10 cellular contexts compared by ENCODE assay signal in the genomic region with DNA sequence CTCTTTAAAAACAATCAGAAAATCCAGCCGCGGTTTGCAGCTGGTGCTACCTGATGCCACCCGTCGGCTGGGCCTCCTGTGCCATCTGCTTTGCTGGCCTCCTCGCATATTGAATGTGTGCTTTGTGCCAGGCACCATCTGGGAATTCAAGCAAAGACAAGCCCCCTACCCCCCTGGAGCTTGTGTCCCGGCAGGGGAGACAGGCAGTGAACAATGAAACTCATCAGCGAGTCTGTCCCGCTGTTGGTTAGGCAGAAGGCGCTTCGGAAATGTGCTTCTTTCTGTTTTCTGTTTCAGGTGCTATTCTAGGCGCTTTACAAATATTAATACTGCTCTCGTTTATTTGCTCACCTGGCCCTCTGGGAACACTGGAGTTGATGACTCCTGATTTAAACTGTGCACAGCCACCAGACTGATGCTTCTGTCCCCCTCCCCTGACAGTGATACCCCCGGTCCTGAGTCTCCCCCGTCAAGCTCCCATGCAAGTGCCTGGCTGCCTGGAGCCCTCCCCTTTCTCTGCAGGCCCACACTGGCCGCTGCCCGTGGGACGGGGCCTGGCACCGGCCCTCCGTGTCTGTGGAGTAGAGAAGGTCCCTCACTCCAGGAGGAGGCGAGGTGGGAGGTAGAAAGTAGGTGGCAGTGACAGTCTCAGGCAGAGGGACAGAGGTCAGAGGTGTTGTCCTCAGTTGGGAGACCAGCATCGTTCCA.
DNase-seq lines count a peak whose midpoint lies in the region; ATAC-seq and TF ChIP-seq lines count a peak whose summit lies in the region.
"Had no signal": no experiment of that assay in that cellular context is flagged by ENCODE, and none has a peak within 500 bp of the region (broad histone marks: within the 10 kb centered on the region; RNA-seq: fewer than 3 reads in every experiment).

No MANE protein-coding gene starts in this region.

- 84 to 86% methylated on average over 21 of the region's 21 CpGs for WGBS in tibial nerve, 2 donors

- TF ChIP-seq CTCF in dorsolateral prefrontal cortex (IDR thresholded peaks at IDR 0.05 in 54 of 56, conservative IDR thresholded peaks at IDR 0.05 in 2 of 56; ENCODE audit: low read depth in 1 of 56, partially characterized antibody in 56 of 56) (no peak), tibial nerve (IDR thresholded peaks at IDR 0.05) (no peak)

- H3K27ac ChIP-seq in dorsolateral prefrontal cortex (peak overlapping the region in 31 of 59 donors; percentile 1 to 64 (median 38)), tibial nerve (peak overlapping the region in 1 of 4 donors; percentile 74)

- peaks cover 0 to 34% (median 0%) of the 10 kb centered on the region in 3 donors for H3K36me3 ChIP-seq in tibial nerve

- ATAC-seq in GM21367 (IDR thresholded peaks at IDR 0.05; ENCODE audit: unreplicated experiment) (peak; percentile 51), Right ventricle myocardium superior (ENCODE audit: poor library complexity) (no peak)

- no peak for TF ChIP-seq EP300 in tibial nerve (IDR thresholded peaks at IDR 0.05)

- intact Hi-C loops in dorsolateral prefrontal cortex (cut with DNase I): no loop called here
- intact Hi-C loops in Right ventricle myocardium superior (cut with DNase I): no loop called here

- no peaks in the 10 kb centered on the region for H3K9me3 ChIP-seq in tibial nerve

- DNase-seq in D341Med (ENCODE audit: low spot score) (peak; percentile 57), NCI-H1694 treated with DMSO at 0.1 percent for 48 hours (lab: John Stamatoyannopoulos, UW) (peak; percentile 95), dorsolateral prefrontal cortex (no peak), Right ventricle myocardium superior (no peak), CD1c-positive myeloid dendritic cell (ENCODE audit: extremely low spot score) (no peak), activated T-cell treated with anti-CD3 and anti-CD28 coated beads for 4 hours (no peak), tibial nerve (ENCODE audit: low spot score in 2 of 2) (no peak)
- DNase-seq: cortex of kidney; stimulated activated naive CD4-positive, alpha-beta T cell had no signal

- H3K4me1 ChIP-seq in tibial nerve: peaks cover 0 to 56% (median 7%) of the 10 kb centered on the region in 4 donors

- TF ChIP-seq POLR2A in tibial nerve (IDR thresholded peaks at IDR 0.05): no peak

- H3K4me3 ChIP-seq in dorsolateral prefrontal cortex: peak overlapping the region in 1 of 59 donors; percentile 10
- H3K4me3 ChIP-seq in tibial nerve: peak overlapping the region in 1 of 4 donors; percentile 42

- H3K27me3 ChIP-seq in dorsolateral prefrontal cortex (no peaks in the 10 kb centered on the region), tibial nerve (no peaks in the 10 kb centered on the region)

Comparison
In these comparisons a context has a peak if more than half of its experiments do, and no peak if none do; other contexts are left out.
1. DNase-seq: peak in D341Med (single experiment) and NCI-H1694 treated with DMSO at 0.1 percent for 48 hours (single experiment); none in dorsolateral prefrontal cortex (0 of 10), Right ventricle myocardium superior (single experiment), CD1c-positive myeloid dendritic cell (single experiment), activated T-cell treated with anti-CD3 and anti-CD28 coated beads for 4 hours (single experiment) and tibial nerve (0 of 2).